In the genomic region with DNA sequence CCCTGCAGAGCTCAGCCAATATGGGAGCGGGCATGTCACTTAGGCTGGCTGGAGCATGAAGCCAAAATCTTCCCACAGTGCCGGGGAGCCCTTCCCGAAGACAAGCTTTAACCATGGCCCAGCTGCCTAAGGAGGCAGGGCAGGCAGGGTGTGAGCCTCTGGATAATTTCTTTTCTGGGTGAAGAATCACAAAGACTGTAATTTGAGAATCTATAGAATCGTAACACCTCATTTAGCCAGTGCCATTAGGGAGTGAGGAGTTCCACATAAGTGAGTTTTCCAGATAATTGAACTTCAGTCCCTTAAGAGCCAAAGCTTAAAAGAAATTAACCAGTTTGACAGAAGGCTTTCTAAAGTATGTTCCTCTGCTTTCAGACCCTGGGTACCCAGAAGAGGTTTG, we compare ENCODE assay signal across 31 cellular contexts.
"Had no signal": no experiment of that assay in that cellular context is flagged by ENCODE, and none has a peak within 500 bp of the region (broad histone marks: within the 10 kb centered on the region; RNA-seq: fewer than 3 reads in every experiment).

No MANE protein-coding gene starts in this region.

- DNase-seq: dermis blood vessel endothelial cell; effector memory CD4-positive, alpha-beta T cell; erythroblast; esophagus squamous epithelium; foreskin melanocyte; hypothalamus; immature natural killer cell; islet precursor cell; kidney glomerular epithelial cell; left colon; mucosa of descending colon; naive B cell; pancreas; sigmoid colon; stimulated activated CD4-positive, alpha-beta T cell treated with anti-CD3 and anti-CD28 coated beads, Interleukin-2, amount 100 ng/mL, for 24 hours; stimulated activated CD4-positive, alpha-beta T cell treated with anti-CD3 and anti-CD28 coated beads, Interleukin-4, amount 100 ng/mL, for 24 hours; stimulated activated naive CD4-positive, alpha-beta T cell treated with Interleukin-2 at 50 U/mL for 16 hours; stomach; testis; tibial artery had no signal

- H3K27ac Mint-ChIP-seq: immature natural killer cell; memory B cell; mesothelial cell of epicardium; natural killer cell treated with Interleukin-12 subunit alpha and Interleukin-12 subunit beta and Interleukin-15 and Interleukin-18, amount 100 ng/mL, for 72 hours; progenitor cell of endocrine pancreas; stimulated activated effector memory CD8-positive, alpha-beta T cell treated with anti-CD3 and anti-CD28 coated beads, Interleukin-12 subunit alpha, Interleukin-12 subunit beta, amount 100 ng/mL, for 72 hours; type B pancreatic cell had no signal

- H3K4me3 ChIP-seq: coronary artery, esophagus squamous epithelium, lung, mucosa of descending colon, pancreas, right atrium auricular region, sigmoid colon, stomach, testis, tibial artery had no signal

- H3K27me3 ChIP-seq: neutrophil, pancreas, right atrium auricular region, sigmoid colon, stomach, testis, tibial artery had no signal

- H3K36me3 ChIP-seq: esophagus squamous epithelium, neutrophil, pancreas, right atrium auricular region, sigmoid colon, stomach, tibial artery had no signal

- H3K9me3 ChIP-seq: esophagus squamous epithelium, mucosa of descending colon, neutrophil, pancreas, right atrium auricular region, sigmoid colon, stomach, testis, tibial artery had no signal

- H3K4me3 Mint-ChIP-seq: immature natural killer cell; memory B cell; mesothelial cell of epicardium; naive B cell; natural killer cell treated with Interleukin-12 subunit alpha and Interleukin-12 subunit beta and Interleukin-15 and Interleukin-18, amount 100 ng/mL, for 72 hours; neural crest cell; stimulated activated effector memory CD8-positive, alpha-beta T cell treated with anti-CD3 and anti-CD28 coated beads, Interleukin-12 subunit alpha, Interleukin-12 subunit beta, amount 100 ng/mL, for 72 hours; type B pancreatic cell had no signal

- ATAC-seq: left colon; mucosa of descending colon; natural killer cell treated with Interleukin-12 subunit alpha and Interleukin-12 subunit beta and Interleukin-15 and Interleukin-18, amount 100 ng/mL, for 72 hours; pancreas; stimulated activated effector memory CD8-positive, alpha-beta T cell treated with anti-CD3 and anti-CD28 coated beads, Interleukin-12 subunit alpha, Interleukin-12 subunit beta, amount 100 ng/mL, for 72 hours had no signal

- H3K27ac ChIP-seq: coronary artery, esophagus squamous epithelium, neutrophil, pancreas, right atrium auricular region, sigmoid colon, stomach, testis, tibial artery had no signal

- H3K9me3 Mint-ChIP-seq: memory B cell; mesothelial cell of epicardium; natural killer cell treated with Interleukin-12 subunit alpha and Interleukin-12 subunit beta and Interleukin-15 and Interleukin-18, amount 100 ng/mL, for 72 hours; neural crest cell; stimulated activated effector memory CD8-positive, alpha-beta T cell treated with anti-CD3 and anti-CD28 coated beads, Interleukin-12 subunit alpha, Interleukin-12 subunit beta, amount 100 ng/mL, for 72 hours; type B pancreatic cell had no signal

- H3K36me3 Mint-ChIP-seq: memory B cell; mesothelial cell of epicardium; natural killer cell treated with Interleukin-12 subunit alpha and Interleukin-12 subunit beta and Interleukin-15 and Interleukin-18, amount 100 ng/mL, for 72 hours; stimulated activated effector memory CD8-positive, alpha-beta T cell treated with anti-CD3 and anti-CD28 coated beads, Interleukin-12 subunit alpha, Interleukin-12 subunit beta, amount 100 ng/mL, for 72 hours; type B pancreatic cell had no signal
